In genomic region chr4:142363686-142364085, GRCh38 we compare ENCODE assay signal across 20 cellular contexts.
A peak's percentile ranks its signal among the peaks of the same experiment; 100 is the strongest.
DNase-seq lines count a peak whose midpoint lies in the region; ATAC-seq lines count a peak whose summit lies in the region.
"Had no signal": no experiment of that assay in that cellular context is flagged by ENCODE, and none has a peak within 500 bp of the region (broad histone marks: within the 10 kb centered on the region; RNA-seq: fewer than 3 reads in every experiment).

No MANE protein-coding gene starts in this region.

- H3K27ac ChIP-seq in CD4-positive, alpha-beta memory T cell (ENCODE audit: low read depth, low read length): no peak overlapping the region

- H3K4me3 Mint-ChIP-seq in activated T-cell treated with anti-CD3 and anti-CD28 coated beads, Interleukin-2, amount 50 U/mL, for 24 hours: no peak overlapping the region
- H3K4me3 Mint-ChIP-seq in CD4-positive, alpha-beta memory T cell: peak overlapping the region in 3 of 8 donors; percentile 36 to 49 (median 37)
- no peak overlapping the region for H3K4me3 Mint-ChIP-seq in T-helper 17 cell
- peak overlapping the region in 1 of 10 donors; percentile 26 for H3K4me3 Mint-ChIP-seq in naive thymus-derived CD8-positive, alpha-beta T cell
- H3K4me3 Mint-ChIP-seq: B cell, CD14-positive monocyte had no signal

- no peaks in the 10 kb centered on the region for H3K27me3 Mint-ChIP-seq in activated T-cell treated with anti-CD3 and anti-CD28 coated beads, Interleukin-2, amount 50 U/mL, for 24 hours
- H3K27me3 Mint-ChIP-seq in CD4-positive, alpha-beta memory T cell: no peaks in the 10 kb centered on the region
- no peaks in the 10 kb centered on the region for H3K27me3 Mint-ChIP-seq in T-helper 17 cell
- H3K27me3 Mint-ChIP-seq in naive thymus-derived CD8-positive, alpha-beta T cell: no peaks in the 10 kb centered on the region
- H3K27me3 Mint-ChIP-seq: B cell had no signal

- CTCF ChIA-PET in CD4-positive, alpha-beta memory T cell (lab: Charles Lee; ENCODE audit: partially characterized antibody): interaction anchor here (1.3 to 2.6 kb wide), 7 partner anchors 8 to 203 kb away, joined by 3 to 15 read pairs (median 6); no protein-coding TSS in a partner anchor

- POLR2A ChIA-PET in CD4-positive, alpha-beta memory T cell (lab: Charles Lee; ENCODE audit: partially characterized antibody): interaction anchor here (0.7 to 6.5 kb wide), 3 partner anchors 15 to 53 kb away, joined by 3 to 41 read pairs (median 7); no protein-coding TSS in a partner anchor
- POLR2A ChIA-PET in naive thymus-derived CD8-positive, alpha-beta T cell (lab: Charles Lee): interaction anchor here (1.1 kb wide), 1 partner anchor 10 kb away, joined by 3 read pairs; no protein-coding TSS in a partner anchor

- intact Hi-C loops in CD4-positive, alpha-beta memory T cell (cut with micrococcal nuclease): loop anchor here (1.0 kb wide), 1 partner anchor 8 kb away; no protein-coding TSS in a partner anchor

- no peaks in the 10 kb centered on the region for H3K36me3 ChIP-seq in CD4-positive, alpha-beta memory T cell (ENCODE audit: insufficient read depth, low read length)

- H3K9me3 ChIP-seq in CD4-positive, alpha-beta memory T cell (ENCODE audit: control insufficient read depth in 1 of 2, low read length in 2 of 2): no peaks in the 10 kb centered on the region
- H3K9me3 ChIP-seq in T-helper 17 cell (ENCODE audit: control insufficient read depth, low read length, poor library complexity, severe bottlenecking): no peaks in the 10 kb centered on the region

- peaks cover 88% of the 10 kb centered on the region for H3K4me1 ChIP-seq in CD4-positive, alpha-beta memory T cell (ENCODE audit: insufficient read depth, low read length)

- peaks cover 8% of the 10 kb centered on the region for H3K9me3 Mint-ChIP-seq in activated T-cell treated with anti-CD3 and anti-CD28 coated beads, Interleukin-2, amount 50 U/mL, for 24 hours
- peaks cover 0 to 6% (median 3%) of the 10 kb centered on the region in 8 donors for H3K9me3 Mint-ChIP-seq in CD4-positive, alpha-beta memory T cell
- peaks cover 0 to 13% (median 3%) of the 10 kb centered on the region in 9 donors for H3K9me3 Mint-ChIP-seq in naive thymus-derived CD8-positive, alpha-beta T cell

- H3K36me3 Mint-ChIP-seq in activated T-cell treated with anti-CD3 and anti-CD28 coated beads, Interleukin-2, amount 50 U/mL, for 24 hours (ENCODE audit: low read depth): peaks cover 62% of the 10 kb centered on the region
- H3K36me3 Mint-ChIP-seq in CD4-positive, alpha-beta memory T cell: peaks cover 35 to 37% of the 10 kb centered on the region in 2 donors
- peaks cover 7% of the 10 kb centered on the region for H3K36me3 Mint-ChIP-seq in T-helper 17 cell (ENCODE audit: low read depth)
- peaks cover 6 to 21% (median 15%) of the 10 kb centered on the region in 3 donors for H3K36me3 Mint-ChIP-seq in naive thymus-derived CD8-positive, alpha-beta T cell
- H3K36me3 Mint-ChIP-seq: CD14-positive monocyte had no signal

- peaks cover 84% of the 10 kb centered on the region for H3K4me1 Mint-ChIP-seq in activated T-cell treated with anti-CD3 and anti-CD28 coated beads, Interleukin-2, amount 50 U/mL, for 24 hours (ENCODE audit: low read depth)
- H3K4me1 Mint-ChIP-seq in CD4-positive, alpha-beta memory T cell: peaks cover 73 to 89% (median 81%) of the 10 kb centered on the region in 4 donors
- H3K4me1 Mint-ChIP-seq in T-helper 17 cell: peaks cover 61% of the 10 kb centered on the region
- H3K4me1 Mint-ChIP-seq in naive thymus-derived CD8-positive, alpha-beta T cell: peaks cover 42 to 67% (median 60%) of the 10 kb centered on the region in 4 donors
- H3K4me1 Mint-ChIP-seq: B cell had no signal

- no peak for DNase-seq in activated T-cell treated with anti-CD3 and anti-CD28 coated beads, Interleukin-2, amount 50 U/mL, for 24 hours
- no peak for DNase-seq in activated T-cell treated with anti-CD3 and anti-CD28 coated beads, Interleukin-2, amount 50 U/mL, for 1 hour
- DNase-seq in CD4-positive, alpha-beta memory T cell: no peak
- no peak for DNase-seq in T-helper 17 cell
- no peak for DNase-seq in naive thymus-derived CD8-positive, alpha-beta T cell
- no peak for DNase-seq in NCI-H146 treated with DMSO at 0.1 percent for 48 hours (lab: John Stamatoyannopoulos, UW; ENCODE audit: unreplicated experiment)
- no peak for DNase-seq in COR-L47 (lab: John Stamatoyannopoulos, UW)
- DNase-seq: Calu3, DMS153, Kasumi-1, NCI-H1694 treated with DMSO at 0.1 percent for 48 hours, NCI-H2081 treated with DMSO at 0.1 percent for 48 hours, NCI-H2171 treated with DMSO at 0.1 percent for 48 hours, NCI-H524 treated with DMSO at 0.1 percent for 48 hours, NCI-H82, SIG-M5 had no signal

- H3K4me3 ChIP-seq in CD4-positive, alpha-beta memory T cell (ENCODE audit: low read length in 2 of 2): no peak overlapping the region

- ATAC-seq in T-helper 17 cell (no peak), HG02885 (IDR thresholded peaks at IDR 0.05; ENCODE audit: poor library complexity, unreplicated experiment) (no peak)
- ATAC-seq in naive thymus-derived CD8-positive, alpha-beta T cell: no peak
- ATAC-seq: Panc1 had no signal

- no peaks in the 10 kb centered on the region for H3K27me3 ChIP-seq in CD4-positive, alpha-beta memory T cell (ENCODE audit: insufficient read depth, low read length)

- H3K27ac Mint-ChIP-seq in activated T-cell treated with anti-CD3 and anti-CD28 coated beads, Interleukin-2, amount 50 U/mL, for 24 hours: peak overlapping the region; percentile 58
- peak overlapping the region; percentile 6 to 86 (median 74) for H3K27ac Mint-ChIP-seq in CD4-positive, alpha-beta memory T cell
- peak overlapping the region; percentile 46 for H3K27ac Mint-ChIP-seq in T-helper 17 cell
- peak overlapping the region in 8 of 10 donors; percentile 4 to 90 (median 66) for H3K27ac Mint-ChIP-seq in naive thymus-derived CD8-positive, alpha-beta T cell
- H3K27ac Mint-ChIP-seq: B cell, CD14-positive monocyte had no signal
